ENCODE assay signal across 18 cellular contexts in the genomic region with DNA sequence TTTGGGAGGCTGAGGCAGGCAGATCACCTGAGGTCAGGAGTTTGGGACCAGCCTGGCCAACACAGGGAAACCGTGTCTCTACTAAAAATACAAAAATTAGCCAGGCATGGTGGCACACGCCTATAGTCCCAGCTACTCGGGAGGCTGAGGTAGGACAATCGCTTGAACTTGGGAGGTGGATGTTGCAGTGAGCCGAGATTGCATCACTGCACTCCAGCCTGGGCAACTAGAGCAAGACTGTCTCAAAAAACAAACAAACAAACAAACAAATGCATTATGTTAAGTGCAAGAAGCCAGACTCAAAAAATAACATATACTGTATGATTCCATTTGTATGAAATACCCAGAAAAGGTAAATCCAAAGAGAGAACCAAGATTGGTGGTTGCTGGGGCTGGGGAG. TPM values are rescaled to one million over a fixed set of nuclear protein-coding genes. Genes with fewer than 3 reads are reported as not detected.
"Had no signal": no experiment of that assay in that cellular context is flagged by ENCODE, and none has a peak within 500 bp of the region (broad histone marks: within the 10 kb centered on the region; RNA-seq: fewer than 3 reads in every experiment).

No MANE protein-coding gene starts in this region.

RNA-seq across cellular contexts. Expression of a gene that starts 8.9 kb away (rescaled TPM):
- total RNA-seq: hepatocyte; kidney epithelial cell; left cardiac atrium; left colon; left lobe of liver; left lung; left ventricle myocardium inferior; liver; lower lobe of right lung; lung microvascular endothelial cell; mammary epithelial cell; mesenteric fat pad; mesothelial cell of epicardium; mononuclear cell; mucosa of gallbladder; naive thymus-derived CD4-positive, alpha-beta T cell had no signal
- polyA plus RNA-seq: hepatocyte; immature natural killer cell; keratinocyte; mammary epithelial cell; naive thymus-derived CD4-positive, alpha-beta T cell had no signal
